1 cellular context compared by ENCODE assay signal in genomic region chr14:23034498-23035302, GRCh38.
TF ChIP-seq lines count a peak whose summit lies in the region.

Gene PSMB5 (minus strand): TSS chr14:23034900. CDS start chr14:23034881, 19 bp downstream.

TF ChIP-seq in IMR-90, 13 proteins besides CTCF, POLR2A, EP300 and RAD21:
- TF ChIP-seq USF2 (IDR thresholded peaks at IDR 0.05; ENCODE audit: low read depth, low read length), result no peak
- TF ChIP-seq NFE2L2 (IDR thresholded peaks at IDR 0.05; ENCODE audit: low read depth, low read length), result peak; percentile 72
- TF ChIP-seq RFX5 (IDR thresholded peaks at IDR 0.05; ENCODE audit: low read depth, low read length), result peak; percentile 41; the same call in 1 of the 2 replicates
- peak; percentile 98 for TF ChIP-seq CEBPB (IDR thresholded peaks at IDR 0.05; ENCODE audit: low read depth, low read length)
